ENCODE assay signal across 8 cellular contexts in the genomic region with DNA sequence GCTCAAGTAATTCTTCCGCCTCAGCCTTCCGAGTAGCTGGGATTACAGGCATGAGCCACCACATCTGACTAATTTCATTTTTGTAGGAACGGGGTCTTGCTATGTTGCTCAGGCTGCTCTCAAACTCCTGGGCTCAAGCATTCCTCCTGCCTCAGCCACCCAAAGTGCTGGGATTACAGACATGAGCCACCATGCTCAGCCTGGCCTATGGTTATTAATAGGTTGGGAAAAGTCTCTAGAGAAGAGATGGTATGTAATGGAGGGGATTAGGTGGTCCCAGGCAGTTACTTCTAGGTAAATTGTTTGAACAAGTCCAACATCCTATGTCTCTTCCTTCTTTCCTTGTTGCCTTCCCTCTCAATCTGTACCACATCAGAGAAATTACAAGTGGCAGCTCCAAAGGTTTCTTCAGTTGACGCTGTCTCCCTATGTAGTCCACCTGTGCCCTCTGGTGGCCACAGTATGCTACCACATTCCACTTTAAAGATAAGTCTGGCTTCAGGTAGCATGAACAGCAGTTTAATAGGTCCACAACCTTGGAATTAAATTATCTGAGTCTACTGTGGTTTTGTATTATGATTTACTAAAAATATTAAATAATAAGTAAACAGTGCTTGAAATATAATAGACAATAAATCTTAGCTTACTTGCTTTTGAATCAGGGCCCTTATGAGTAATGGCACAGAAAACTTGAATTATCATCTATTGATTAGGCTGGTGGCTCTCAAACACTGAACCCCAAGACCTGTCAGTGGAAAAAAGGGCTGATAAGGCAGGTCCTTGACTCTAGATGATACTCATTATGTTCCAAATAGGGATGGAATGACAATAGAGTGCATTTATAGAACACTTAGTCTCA. TPM values are rescaled to one million over a fixed set of nuclear protein-coding genes. Genes with fewer than 3 reads are reported as not detected.
DNase-seq lines count a peak whose midpoint lies in the region; ATAC-seq, FAIRE-seq and TF ChIP-seq lines count a peak whose summit lies in the region.

No MANE protein-coding gene starts in this region.

- H3K9me3 Mint-ChIP-seq in astrocyte (ENCODE audit: unreplicated experiment): no peaks in the 10 kb centered on the region

- H3K4me2 ChIP-seq in astrocyte (ENCODE audit: low read length) (no peak overlapping the region), hepatocyte (no peak overlapping the region)

- H3K27me3 Mint-ChIP-seq in astrocyte (ENCODE audit: low read depth, unreplicated experiment): no peaks in the 10 kb centered on the region

- no peak overlapping the region for H3K27ac Mint-ChIP-seq in astrocyte (ENCODE audit: unreplicated experiment)

- H4K20me1 ChIP-seq in astrocyte (ENCODE audit: insufficient read depth, low read length) (no peaks in the 10 kb centered on the region), hepatocyte (ENCODE audit: insufficient read depth, poor library complexity, severe bottlenecking) (no peaks in the 10 kb centered on the region)

- no peaks in the 10 kb centered on the region for H3K79me2 ChIP-seq in astrocyte (ENCODE audit: insufficient read depth, low read length)
- no peaks in the 10 kb centered on the region for H3K79me2 ChIP-seq in hepatocyte

- no peak overlapping the region for H2AFZ ChIP-seq in astrocyte (ENCODE audit: low read depth, low read length)
- H2AFZ ChIP-seq in hepatocyte: no peak overlapping the region

- H3K36me3 Mint-ChIP-seq in astrocyte (ENCODE audit: low read depth, unreplicated experiment): peaks cover 3% of the 10 kb centered on the region

- H3K9me3 ChIP-seq in astrocyte (ENCODE audit: insufficient read depth, low read depth, low read length): no peaks in the 10 kb centered on the region
- no peaks in the 10 kb centered on the region for H3K9me3 ChIP-seq in hepatocyte (ENCODE audit: low read depth)
- no peaks in the 10 kb centered on the region for H3K9me3 ChIP-seq in small intestine (ENCODE audit: control insufficient read depth, low read depth)

- H3K27me3 ChIP-seq in astrocyte (ENCODE audit: insufficient read depth, low read length) (no peaks in the 10 kb centered on the region), hepatocyte (no peaks in the 10 kb centered on the region), small intestine (ENCODE audit: control insufficient read depth in 2 of 2, insufficient read depth in 2 of 2, low read length in 2 of 2) (no peaks in the 10 kb centered on the region)

- peaks cover under 1% of the 10 kb centered on the region for H3K36me3 ChIP-seq in astrocyte (ENCODE audit: insufficient read depth, low read length)
- no peaks in the 10 kb centered on the region for H3K36me3 ChIP-seq in hepatocyte (replicated peaks; ENCODE audit: insufficient read depth, low read depth)
- no peaks in the 10 kb centered on the region for H3K36me3 ChIP-seq in small intestine (ENCODE audit: control insufficient read depth in 2 of 2, insufficient read depth in 2 of 2, low read length in 2 of 2)

- H3K9ac ChIP-seq in astrocyte (ENCODE audit: low read length): no peak overlapping the region

- H3K4me1 Mint-ChIP-seq in astrocyte (ENCODE audit: low read depth, unreplicated experiment): peaks cover 3% of the 10 kb centered on the region

- no peaks in the 10 kb centered on the region for H3K9me2 ChIP-seq in hepatocyte (replicated peaks; ENCODE audit: insufficient read depth)

- in situ Hi-C loops in G401 (cut with HindIII; ENCODE audit: low sequenced_read_pairs): loop anchor here (25.0 kb wide), 1 partner anchor 353 kb away; no protein-coding TSS in a partner anchor

- H3K4me3 Mint-ChIP-seq in astrocyte (ENCODE audit: unreplicated experiment): no peak overlapping the region

- no peak overlapping the region for H3K4me3 ChIP-seq in astrocyte (ENCODE audit: insufficient read depth, low read depth, low read length)
- H3K4me3 ChIP-seq in hepatocyte: no peak overlapping the region
- H3K4me3 ChIP-seq in small intestine (ENCODE audit: low read depth in 1 of 2, low read length in 2 of 2): no peak overlapping the region

- ATAC-seq in HG02610 (IDR thresholded peaks at IDR 0.05; ENCODE audit: unreplicated experiment): peak; percentile 89
- ATAC-seq in HG03159 (IDR thresholded peaks at IDR 0.05; ENCODE audit: unreplicated experiment): no peak

- H3K4me1 ChIP-seq in astrocyte (ENCODE audit: insufficient read depth, low read length) (no peaks in the 10 kb centered on the region), hepatocyte (ENCODE audit: insufficient read depth) (peaks cover 10% of the 10 kb centered on the region), small intestine (ENCODE audit: control insufficient read depth in 2 of 2, insufficient read depth in 1 of 2, low read depth in 1 of 2, low read length in 1 of 2) (no peaks in the 10 kb centered on the region)

- DNase-seq in G401 (ENCODE audit: low spot score) (peak; percentile 95), NCI-H1694 (lab: John Stamatoyannopoulos, UW) (peak; percentile 52), T-helper 2 cell (peak in 4 of 5 experiments; percentile 37 to 70 (median 50)), astrocyte (ENCODE audit: low read depth) (peak; percentile 36), hepatocyte (ENCODE audit: low spot score) (peak; percentile 91), small intestine (peak; percentile 91)

- TF ChIP-seq CTCF in astrocyte (IDR thresholded peaks at IDR 0.05; ENCODE audit: insufficient read depth, low read depth, low read length) (peak; percentile 91), hepatocyte (IDR thresholded peaks at IDR 0.05; ENCODE audit: poor library complexity) (peak; percentile 98)

- WGBS in hepatocyte (ENCODE audit: low lambda C conversion rate, missing lambda C conversion rate): 57% methylated on average over 4 of the region's 4 CpGs
- whole genome bisulfite sequencing in small intestine, 3 donors: 61 to 68% (median 63%) methylated on average over 4 of the region's 4 CpGs

- FAIRE-seq in astrocyte (lab: Jason Lieb, UNC) (no peak), small intestine (lab: Jason Lieb, UNC) (peak; percentile 47)

- H3K27ac ChIP-seq in astrocyte (ENCODE audit: low read depth, low read length) (no peak overlapping the region), hepatocyte (peak overlapping the region; percentile 24), small intestine (ENCODE audit: low read depth in 1 of 2, low read length in 1 of 2) (no peak overlapping the region)

RNA-seq across cellular contexts. Expression of gene TIGD6, which starts 9.7 kb away (rescaled TPM):
- total RNA-seq in G401 (2014; rRNA removed; shearing (Covaris generic)): 1.4 and 1.9 TPM in 2 replicates
- total RNA-seq in astrocyte: 5.5 and 6.2 TPM in 2 replicates
- 4.6 and 5.0 TPM in 2 replicates for total RNA-seq in hepatocyte
- 4.5 and 4.6 TPM in 2 replicates for polyA plus RNA-seq in hepatocyte
- polyA plus RNA-seq in small intestine: 1 to 10 TPM; 1.6 to 3.4 (median 2.7) TPM

RNA-seq across cellular contexts. Expression of gene HMGXB3, which starts 9.8 kb away (rescaled TPM):
- 56.9 and 58.7 TPM in 2 replicates for total RNA-seq in G401 (2014; rRNA removed; shearing (Covaris generic))
- total RNA-seq in astrocyte: 58.1 and 58.6 TPM in 2 replicates
- 32.8 and 47.5 TPM in 2 replicates for total RNA-seq in hepatocyte
- 23.4 and 24.6 TPM in 2 replicates for polyA plus RNA-seq in hepatocyte
- 10 to 100 TPM in 2 of 3 donors, 1 to 10 TPM in 1; 8.1 to 15.2 (median 11.6) TPM for polyA plus RNA-seq in small intestine

RNA-seq across cellular contexts. Expression of gene SLC26A2, which starts 30.2 kb away (rescaled TPM):
- total RNA-seq in G401 (2014; rRNA removed; shearing (Covaris generic)): 4.8 and 10.2 TPM in 2 replicates
- total RNA-seq in astrocyte: 19.8 and 25.2 TPM in 2 replicates
- total RNA-seq in hepatocyte: 160 TPM in 2 replicates
- 33.7 and 45.7 TPM in 2 replicates for polyA plus RNA-seq in hepatocyte
- 1 to 10 TPM; 2.7 to 5.6 (median 5.3) TPM for polyA plus RNA-seq in small intestine

RNA-seq across cellular contexts. Expression of gene PDE6A, which starts 46.2 kb away (rescaled TPM):
- total RNA-seq in G401 (2014; rRNA removed; shearing (Covaris generic)): not detected in 2 replicates
- total RNA-seq in astrocyte (0.14 and 0.17 TPM in 2 replicates), hepatocyte (3.6 and 4.6 TPM in 2 replicates)
- polyA plus RNA-seq in hepatocyte (3.7 and 3.9 TPM in 2 replicates), small intestine (under 1 TPM in 1 of 3 donors, not detected in 2; 0.03 TPM)

Comparison
In these comparisons a context has a peak if more than half of its experiments do, and no peak if none do; other contexts are left out.
1. DNase-seq: peak in every context shown above with its lines; median percentile 95 in G401; 91 in hepatocyte; 91 in small intestine; 52 in NCI-H1694; 50 in T-helper 2 cell; 36 in astrocyte.